Comparison of ENCODE assay signal across 2 cellular contexts in the genomic region with DNA sequence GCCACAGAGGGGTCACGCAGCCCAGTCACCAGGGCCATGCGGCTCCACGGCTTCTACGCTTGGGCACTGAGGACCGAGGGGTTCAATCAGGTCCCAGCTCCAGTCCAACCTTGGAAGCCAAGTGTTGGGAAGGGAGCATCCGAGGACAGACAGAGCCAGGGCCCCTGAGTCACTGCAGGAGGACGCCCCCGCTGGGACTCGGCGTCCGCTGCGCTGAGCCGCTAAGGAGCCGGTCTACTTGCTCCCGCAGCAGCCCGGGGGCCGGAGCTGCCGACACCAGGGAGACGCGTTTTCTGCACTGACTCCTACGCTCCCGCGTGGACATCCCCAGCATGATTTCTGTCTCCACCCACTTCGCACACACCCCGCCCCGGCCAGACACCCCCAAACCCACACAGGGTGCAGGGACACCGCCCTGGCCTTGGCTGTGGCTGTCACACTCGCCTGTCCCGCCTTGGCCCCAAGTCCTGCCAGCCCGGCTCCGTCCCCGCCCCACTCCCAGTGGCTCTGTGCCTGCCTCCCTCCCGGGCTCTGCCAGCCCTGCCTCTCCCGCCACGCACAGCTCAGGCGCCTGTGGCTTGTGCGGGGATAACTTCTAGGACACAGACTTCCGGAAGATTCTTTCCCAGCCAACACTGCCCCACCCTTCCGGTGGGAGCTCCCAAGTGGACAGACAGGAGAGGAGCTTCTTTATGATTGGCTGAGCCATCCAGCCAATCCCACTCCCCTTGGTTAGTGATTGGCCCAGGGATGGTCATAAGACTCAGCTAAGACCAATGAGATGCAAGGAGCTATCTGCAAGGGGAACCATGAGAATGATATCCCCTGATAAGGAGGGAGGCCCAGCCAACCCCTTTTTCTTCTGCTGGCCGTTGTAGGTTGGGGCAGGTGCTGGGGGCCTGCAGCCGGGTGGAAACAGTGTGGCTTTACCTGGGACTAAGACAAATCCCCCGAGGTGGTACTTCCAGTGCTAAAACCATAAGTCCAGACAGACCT.
TF ChIP-seq lines count a peak whose summit lies in the region.

No MANE protein-coding gene starts in this region.

TF ChIP-seq in HEK293, 187 proteins besides CTCF, POLR2A, EP300 and RAD21:
- TF ChIP-seq, protein P1, sequence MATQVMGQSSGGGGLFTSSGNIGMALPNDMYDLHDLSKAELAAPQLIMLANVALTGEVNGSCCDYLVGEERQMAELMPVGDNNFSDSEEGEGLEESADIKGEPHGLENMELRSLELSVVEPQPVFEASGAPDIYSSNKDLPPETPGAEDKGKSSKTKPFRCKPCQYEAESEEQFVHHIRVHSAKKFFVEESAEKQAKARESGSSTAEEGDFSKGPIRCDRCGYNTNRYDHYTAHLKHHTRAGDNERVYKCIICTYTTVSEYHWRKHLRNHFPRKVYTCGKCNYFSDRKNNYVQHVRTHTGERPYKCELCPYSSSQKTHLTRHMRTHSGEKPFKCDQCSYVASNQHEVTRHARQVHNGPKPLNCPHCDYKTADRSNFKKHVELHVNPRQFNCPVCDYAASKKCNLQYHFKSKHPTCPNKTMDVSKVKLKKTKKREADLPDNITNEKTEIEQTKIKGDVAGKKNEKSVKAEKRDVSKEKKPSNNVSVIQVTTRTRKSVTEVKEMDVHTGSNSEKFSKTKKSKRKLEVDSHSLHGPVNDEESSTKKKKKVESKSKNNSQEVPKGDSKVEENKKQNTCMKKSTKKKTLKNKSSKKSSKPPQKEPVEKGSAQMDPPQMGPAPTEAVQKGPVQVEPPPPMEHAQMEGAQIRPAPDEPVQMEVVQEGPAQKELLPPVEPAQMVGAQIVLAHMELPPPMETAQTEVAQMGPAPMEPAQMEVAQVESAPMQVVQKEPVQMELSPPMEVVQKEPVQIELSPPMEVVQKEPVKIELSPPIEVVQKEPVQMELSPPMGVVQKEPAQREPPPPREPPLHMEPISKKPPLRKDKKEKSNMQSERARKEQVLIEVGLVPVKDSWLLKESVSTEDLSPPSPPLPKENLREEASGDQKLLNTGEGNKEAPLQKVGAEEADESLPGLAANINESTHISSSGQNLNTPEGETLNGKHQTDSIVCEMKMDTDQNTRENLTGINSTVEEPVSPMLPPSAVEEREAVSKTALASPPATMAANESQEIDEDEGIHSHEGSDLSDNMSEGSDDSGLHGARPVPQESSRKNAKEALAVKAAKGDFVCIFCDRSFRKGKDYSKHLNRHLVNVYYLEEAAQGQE (tag by site-specific recombination; IDR thresholded peaks at IDR 0.05): no peak
- TF ChIP-seq ZNF561 (tag by site-specific recombination; IDR thresholded peaks at IDR 0.05; ENCODE audit: borderline replicate concordance) (no peak), KLF1 (tag by site-specific recombination; IDR thresholded peaks at IDR 0.05) (peak; percentile 39; the same call in 1 of the 2 replicates), ZNF792 (tag by site-specific recombination; IDR thresholded peaks at IDR 0.05) (no peak), SP3 (tag by site-specific recombination; IDR thresholded peaks at IDR 0.05) (no peak), PRDM6 (tag by site-specific recombination; IDR thresholded peaks at IDR 0.05) (no peak), ZNF211 (tag by site-specific recombination; IDR thresholded peaks at IDR 0.05; ENCODE audit: low read depth) (no peak)

TF ChIP-seq in K562, 482 proteins besides CTCF, POLR2A, EP300 and RAD21 (continues in another document):
- TF ChIP-seq ZNF445 (CRISPR knock-in tag; IDR thresholded peaks at IDR 0.05; ENCODE audit: low read depth): 0 out of 2 replicates have a peak, but pooled peaks have one; percentile 51
- TF ChIP-seq ARID4B (CRISPR knock-in tag; IDR thresholded peaks at IDR 0.05): no peak
- TF ChIP-seq GTF3C2 (IDR thresholded peaks at IDR 0.05; ENCODE audit: borderline replicate concordance, extremely low read depth, insufficient read length): no peak
- TF ChIP-seq SP1 (CRISPR knock-in tag; IDR thresholded peaks at IDR 0.05): no peak
- TF ChIP-seq E2F4 (CRISPR knock-in tag; IDR thresholded peaks at IDR 0.05; ENCODE audit: low read depth): no peak
- no peak for TF ChIP-seq ZNF324 (CRISPR knock-in tag; IDR thresholded peaks at IDR 0.05)
- TF ChIP-seq MLX (CRISPR knock-in tag; conservative IDR thresholded peaks at IDR 0.05): 0 out of 4 replicates have a peak, but pooled peaks of 1 of the 2 experiments have one; percentile 58
- no peak for TF ChIP-seq RFX1 (IDR thresholded peaks at IDR 0.05)
- TF ChIP-seq FOS (IDR thresholded peaks at IDR 0.05; ENCODE audit: extremely low read depth, insufficient read length): peak; percentile 85
- peak; percentile 85 for TF ChIP-seq RAD51 (IDR thresholded peaks at IDR 0.05; ENCODE audit: borderline replicate concordance, low read depth)
- TF ChIP-seq, protein P2, sequence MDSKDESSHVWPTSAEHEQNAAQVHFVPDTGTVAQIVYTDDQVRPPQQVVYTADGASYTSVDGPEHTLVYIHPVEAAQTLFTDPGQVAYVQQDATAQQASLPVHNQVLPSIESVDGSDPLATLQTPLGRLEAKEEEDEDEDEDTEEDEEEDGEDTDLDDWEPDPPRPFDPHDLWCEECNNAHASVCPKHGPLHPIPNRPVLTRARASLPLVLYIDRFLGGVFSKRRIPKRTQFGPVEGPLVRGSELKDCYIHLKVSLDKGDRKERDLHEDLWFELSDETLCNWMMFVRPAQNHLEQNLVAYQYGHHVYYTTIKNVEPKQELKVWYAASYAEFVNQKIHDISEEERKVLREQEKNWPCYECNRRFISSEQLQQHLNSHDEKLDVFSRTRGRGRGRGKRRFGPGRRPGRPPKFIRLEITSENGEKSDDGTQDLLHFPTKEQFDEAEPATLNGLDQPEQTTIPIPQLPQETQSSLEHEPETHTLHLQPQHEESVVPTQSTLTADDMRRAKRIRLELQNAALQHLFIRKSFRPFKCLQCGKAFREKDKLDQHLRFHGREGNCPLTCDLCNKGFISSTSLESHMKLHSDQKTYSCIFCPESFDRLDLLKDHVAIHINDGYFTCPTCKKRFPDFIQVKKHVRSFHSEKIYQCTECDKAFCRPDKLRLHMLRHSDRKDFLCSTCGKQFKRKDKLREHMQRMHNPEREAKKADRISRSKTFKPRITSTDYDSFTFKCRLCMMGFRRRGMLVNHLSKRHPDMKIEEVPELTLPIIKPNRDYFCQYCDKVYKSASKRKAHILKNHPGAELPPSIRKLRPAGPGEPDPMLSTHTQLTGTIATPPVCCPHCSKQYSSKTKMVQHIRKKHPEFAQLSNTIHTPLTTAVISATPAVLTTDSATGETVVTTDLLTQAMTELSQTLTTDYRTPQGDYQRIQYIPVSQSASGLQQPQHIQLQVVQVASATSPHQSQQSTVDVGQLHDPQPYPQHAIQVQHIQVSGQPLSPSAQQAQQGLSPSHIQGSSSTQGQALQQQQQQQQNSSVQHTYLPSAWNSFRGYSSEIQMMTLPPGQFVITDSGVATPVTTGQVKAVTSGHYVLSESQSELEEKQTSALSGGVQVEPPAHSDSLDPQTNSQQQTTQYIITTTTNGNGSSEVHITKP (IDR thresholded peaks at IDR 0.05; ENCODE audit: partially characterized antibody): peak; percentile 34
- TF ChIP-seq GATAD2B (IDR thresholded peaks at IDR 0.05; ENCODE audit: borderline replicate concordance): no peak
- TF ChIP-seq, protein P3, sequence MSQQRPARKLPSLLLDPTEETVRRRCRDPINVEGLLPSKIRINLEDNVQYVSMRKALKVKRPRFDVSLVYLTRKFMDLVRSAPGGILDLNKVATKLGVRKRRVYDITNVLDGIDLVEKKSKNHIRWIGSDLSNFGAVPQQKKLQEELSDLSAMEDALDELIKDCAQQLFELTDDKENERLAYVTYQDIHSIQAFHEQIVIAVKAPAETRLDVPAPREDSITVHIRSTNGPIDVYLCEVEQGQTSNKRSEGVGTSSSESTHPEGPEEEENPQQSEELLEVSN (IDR thresholded peaks at IDR 0.05; ENCODE audit: borderline replicate concordance in 1 of 2, extremely low read depth in 1 of 2, insufficient read depth in 1 of 2, insufficient read length in 1 of 2, low read depth in 1 of 2, low read length in 1 of 2, poor library complexity in 1 of 2, severe bottlenecking in 1 of 2): no peak
- TF ChIP-seq KAT7 (CRISPR knock-in tag; IDR thresholded peaks at IDR 0.05; ENCODE audit: borderline replicate concordance): no peak
- no peak for TF ChIP-seq SNIP1 (IDR thresholded peaks at IDR 0.05; ENCODE audit: low read depth)
- TF ChIP-seq NFATC3 (IDR thresholded peaks at IDR 0.05): no peak
- no peak for TF ChIP-seq ZNF551 (CRISPR knock-in tag; IDR thresholded peaks at IDR 0.05)
- no peak for TF ChIP-seq TARDBP (IDR thresholded peaks at IDR 0.05)
- no peak for TF ChIP-seq POLR3G (IDR thresholded peaks at IDR 0.05; ENCODE audit: extremely low read depth, insufficient read length, insufficient replicate concordance)
- no peak for TF ChIP-seq ZNF280A (IDR thresholded peaks at IDR 0.05; ENCODE audit: low read depth, partially characterized antibody)
- no peak for TF ChIP-seq GTF2E2 (tag; IDR thresholded peaks at IDR 0.05)
- peak; percentile 29 for TF ChIP-seq NEUROD1 (IDR thresholded peaks at IDR 0.05; ENCODE audit: borderline replicate concordance, low read depth, low read length, partially characterized antibody)
- TF ChIP-seq CREM (IDR thresholded peaks at IDR 0.05; ENCODE audit: low read depth): no peak
- TF ChIP-seq LCOR (CRISPR knock-in tag; IDR thresholded peaks at IDR 0.05): peak; percentile 38; the same call in 1 of the 2 replicates
- TF ChIP-seq HNRNPH1 (optimal IDR thresholded peaks at IDR 0.05; ENCODE audit: low read depth, low read length): no peak
- TF ChIP-seq ZNF644 (tag; IDR thresholded peaks at IDR 0.05; ENCODE audit: low read depth): no peak
- no peak for TF ChIP-seq ZNF347 (CRISPR knock-in tag; IDR thresholded peaks at IDR 0.05; ENCODE audit: low read depth)
- TF ChIP-seq EZH2 (IDR thresholded peaks at IDR 0.05; ENCODE audit: borderline replicate concordance, low read depth, low read length): no peak
- no peak for TF ChIP-seq ZFX (CRISPR knock-in tag; IDR thresholded peaks at IDR 0.05)
- TF ChIP-seq GABPB2 (CRISPR knock-in tag; conservative IDR thresholded peaks at IDR 0.05): no peak
